Comparison of ENCODE assay signal across 21 cellular contexts in the genomic region with DNA sequence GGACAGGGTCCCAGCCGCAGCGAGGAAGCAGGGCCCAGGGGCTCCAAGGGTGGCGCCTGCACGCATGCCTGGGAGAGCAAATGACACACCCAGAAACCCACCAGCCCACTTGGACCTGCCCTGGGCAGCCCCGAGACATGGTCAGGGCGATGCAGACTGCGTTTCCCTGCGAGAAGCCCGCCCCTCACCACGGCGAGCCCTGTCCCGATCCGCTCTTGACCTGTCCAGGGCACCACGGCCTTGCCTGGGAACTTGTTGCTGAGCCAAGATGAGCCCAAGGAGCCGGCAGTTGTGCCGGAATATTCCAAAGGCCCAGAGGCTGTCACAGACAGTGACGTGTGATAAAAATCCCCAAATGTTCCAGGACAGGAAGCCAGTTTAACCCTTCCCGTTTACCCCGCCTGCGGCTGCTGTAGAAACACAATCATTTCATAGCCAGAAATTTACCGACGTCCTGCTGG.
DNase-seq lines count a peak whose midpoint lies in the region; ATAC-seq and TF ChIP-seq lines count a peak whose summit lies in the region.
"Had no signal": no experiment of that assay in that cellular context is flagged by ENCODE, and none has a peak within 500 bp of the region (broad histone marks: within the 10 kb centered on the region; RNA-seq: fewer than 3 reads in every experiment).

No MANE protein-coding gene starts in this region.

- in situ Hi-C loops in G401 (cut with HindIII; ENCODE audit: low sequenced_read_pairs): no loop called here

- TF ChIP-seq EP300 in gastroesophageal sphincter (IDR thresholded peaks at IDR 0.05) (no peak), suprapubic skin (IDR thresholded peaks at IDR 0.05) (no peak)

- H3K9me3 ChIP-seq in heart left ventricle (no peaks in the 10 kb centered on the region), gastroesophageal sphincter (no peaks in the 10 kb centered on the region), suprapubic skin (no peaks in the 10 kb centered on the region)
- H3K9me3 ChIP-seq in effector memory CD4-positive, alpha-beta T cell (ENCODE audit: control insufficient read depth, low read length): no peaks in the 10 kb centered on the region
- H3K9me3 ChIP-seq: BE2C, psoas muscle, tibial artery had no signal

- TF ChIP-seq CTCF in heart left ventricle (IDR thresholded peaks at IDR 0.05): no peak
- no peak for TF ChIP-seq CTCF in gastroesophageal sphincter (IDR thresholded peaks at IDR 0.05)
- TF ChIP-seq CTCF in suprapubic skin (IDR thresholded peaks at IDR 0.05): no peak

- no peaks in the 10 kb centered on the region for H3K36me3 ChIP-seq in heart left ventricle
- no peaks in the 10 kb centered on the region for H3K36me3 ChIP-seq in gastroesophageal sphincter
- H3K36me3 ChIP-seq in suprapubic skin: no peaks in the 10 kb centered on the region
- H3K36me3 ChIP-seq in effector memory CD4-positive, alpha-beta T cell (ENCODE audit: control insufficient read depth, insufficient read depth, low read length): no peaks in the 10 kb centered on the region
- H3K36me3 ChIP-seq: BE2C, cardiac muscle cell, tibial artery had no signal

- H3K27me3 ChIP-seq in heart left ventricle: no peaks in the 10 kb centered on the region
- no peaks in the 10 kb centered on the region for H3K27me3 ChIP-seq in gastroesophageal sphincter
- no peaks in the 10 kb centered on the region for H3K27me3 ChIP-seq in suprapubic skin
- no peaks in the 10 kb centered on the region for H3K27me3 ChIP-seq in effector memory CD4-positive, alpha-beta T cell (replicated peaks; ENCODE audit: control insufficient read depth, insufficient read depth, low read length, poor library complexity, severe bottlenecking)
- H3K27me3 ChIP-seq: BE2C, cardiac muscle cell had no signal

- no peak for TF ChIP-seq POLR2A in heart left ventricle (IDR thresholded peaks at IDR 0.05)
- TF ChIP-seq POLR2A in gastroesophageal sphincter (IDR thresholded peaks at IDR 0.05): no peak
- TF ChIP-seq POLR2A in suprapubic skin (IDR thresholded peaks at IDR 0.05): no peak

- H3K4me1 ChIP-seq in heart left ventricle (peaks cover 0 to 36% (median 15%) of the 10 kb centered on the region in 12 donors), gastroesophageal sphincter (peaks cover 0 to 17% (median 0%) of the 10 kb centered on the region in 3 donors), suprapubic skin (peaks cover 35% of the 10 kb centered on the region)
- H3K4me1 ChIP-seq in effector memory CD4-positive, alpha-beta T cell (ENCODE audit: control insufficient read depth, insufficient read depth, low read length, poor library complexity, severe bottlenecking): no peaks in the 10 kb centered on the region
- H3K4me1 ChIP-seq: BE2C, psoas muscle had no signal

- peak in 3 of 4 donors; percentile 44 to 87 (median 61) for ATAC-seq in heart left ventricle
- peak; percentile 23 for ATAC-seq in gastroesophageal sphincter
- ATAC-seq: activated CD4-positive, alpha-beta T cell treated with anti-CD3 and anti-CD28 coated beads for 36 hours; activated naive CD8-positive, alpha-beta T cell treated with anti-CD3 and anti-CD28 coated beads, Interleukin-2, amount 50 U/mL, for 24 hours; natural killer cell treated with Interleukin-12 subunit alpha and Interleukin-12 subunit beta and Interleukin-15 and Interleukin-18, amount 100 ng/mL, for 72 hours; stimulated activated memory B cell treated with anti-CD40 and anti-IgM and Interleukin-4, amounts not matched to agents 10 μg/mL and 1 μg/mL and 100 μg/mL, for 72 hours had no signal

- DNase-seq in heart left ventricle (peak in 4 of 5 donors; percentile 52 to 77 (median 55)), cardiac septum (ENCODE audit: low spot score) (no peak), lung microvascular endothelial cell (ENCODE audit: low read depth in 2 of 2) (peak; percentile 78 to 82), suprapubic skin (ENCODE audit: low spot score in 2 of 2) (no peak), G401 (ENCODE audit: low spot score) (no peak)
- no peak for DNase-seq in stimulated activated CD4-positive, alpha-beta T cell treated with anti-CD3 and anti-CD28 coated beads, Interleukin-12 subunit alpha, Interleukin-12 subunit beta, amount 100 ng/mL, for 4 hours
- DNase-seq in effector memory CD4-positive, alpha-beta T cell: no peak
- DNase-seq: 8988T; activated CD4-positive, alpha-beta T cell treated with anti-CD3 and anti-CD28 coated beads for 36 hours; activated naive CD8-positive, alpha-beta T cell treated with anti-CD3 and anti-CD28 coated beads, Interleukin-2, amount 50 U/mL, for 24 hours; BE2C; endodermal cell; NCI-H1417 treated with DMSO at 0.1 percent for 48 hours; OCI-M1; psoas muscle; stimulated activated CD4-positive, alpha-beta T cell treated with anti-CD3 and anti-CD28 coated beads, Interleukin-15, amount 100 ng/mL, for 24 hours; tibial artery had no signal

- intact Hi-C loops in heart left ventricle (cut with DNase I): loop anchor here in 1 of 10 donors (1.0 kb wide), 1 partner anchor 9 kb away; no protein-coding TSS in a partner anchor
- intact Hi-C loops in cardiac septum (cut with DNase I): no loop called here

- WGBS in heart left ventricle, 4 donors: 48 to 63% (median 52%) methylated on average over 15 to 22 of the region's 22 CpGs
- 45 to 65% methylated on average over 5 to 9 of the region's 22 CpGs for WGBS in gastroesophageal sphincter (ENCODE audit: low coverage in 1 of 2), 2 donors
- 28% methylated on average over 9 of the region's 22 CpGs for WGBS in suprapubic skin

- H3K27ac ChIP-seq in heart left ventricle (peak overlapping the region in 11 of 12 donors; percentile 50 to 90 (median 81)), gastroesophageal sphincter (peak overlapping the region in 1 of 4 donors; percentile 61), suprapubic skin (peak overlapping the region; percentile 23)
- H3K27ac ChIP-seq in effector memory CD4-positive, alpha-beta T cell (ENCODE audit: insufficient read depth, low read length, poor library complexity, severe bottlenecking): no peak overlapping the region
- H3K27ac ChIP-seq: cardiac muscle cell, psoas muscle, tibial artery had no signal

- H3K4me3 ChIP-seq in heart left ventricle (peak overlapping the region in 9 of 12 donors; percentile 0 to 29 (median 12)), gastroesophageal sphincter (no peak overlapping the region), suprapubic skin (no peak overlapping the region)
- no peak overlapping the region for H3K4me3 ChIP-seq in effector memory CD4-positive, alpha-beta T cell (ENCODE audit: insufficient read depth, low read depth, low read length, poor library complexity, severe bottlenecking)
- H3K4me3 ChIP-seq: cardiac muscle cell, psoas muscle, tibial artery had no signal

Comparison
In these comparisons a context has a peak if more than half of its experiments do, and no peak if none do; other contexts are left out.
1. DNase-seq: peak in heart left ventricle (4 of 5) and lung microvascular endothelial cell (2 of 2); none in cardiac septum (single experiment), suprapubic skin (0 of 2), G401 (single experiment), stimulated activated CD4-positive, alpha-beta T cell treated with anti-CD3 and anti-CD28 coated beads, Interleukin-12 subunit alpha, Interleukin-12 subunit beta, amount 100 ng/mL, for 4 hours (single experiment) and effector memory CD4-positive, alpha-beta T cell (0 of 3).
2. H3K4me3 ChIP-seq: peak in heart left ventricle (9 of 12); none in gastroesophageal sphincter (0 of 2), suprapubic skin (single experiment) and effector memory CD4-positive, alpha-beta T cell (single experiment).